In genomic region chr5:32020271-32020670, GRCh38 we compare ENCODE assay signal across 8 cellular contexts.
A peak's percentile ranks its signal among the peaks of the same experiment; 100 is the strongest.
DNase-seq lines count a peak whose midpoint lies in the region; ATAC-seq, FAIRE-seq and TF ChIP-seq lines count a peak whose summit lies in the region.

No MANE protein-coding gene starts in this region.

- H3K4ac ChIP-seq in neuronal stem cell (ENCODE audit: low read length): no peak overlapping the region

- no peak for FAIRE-seq in H54 (lab: Jason Lieb, UNC)

- H3K9ac ChIP-seq in neuronal stem cell (ENCODE audit: low read depth, low read length, poor library complexity): no peak overlapping the region

- H3K36me3 ChIP-seq in neuronal stem cell (replicated peaks in 1 of 2; ENCODE audit: control insufficient read depth in 2 of 2, insufficient read depth in 2 of 2, low read length in 2 of 2): no peaks in the 10 kb centered on the region
- H3K36me3 ChIP-seq in Peyer's patch: no peaks in the 10 kb centered on the region
- H3K36me3 ChIP-seq in GM23338 (ENCODE audit: insufficient read depth): no peaks in the 10 kb centered on the region

- no CpG with 5 or more reads among the region's 4 CpGs for WGBS in neuronal stem cell (ENCODE audit: extremely low coverage in 2 of 2, insufficient read length in 2 of 2, insufficient replicate concordance in 1 of 2), 2 donors

- H3K79me2 ChIP-seq in GM23338 (replicated peaks; ENCODE audit: insufficient read depth): no peaks in the 10 kb centered on the region

- no peak overlapping the region for H2BK12ac ChIP-seq in neuronal stem cell (ENCODE audit: low read length)

- no peak overlapping the region for H3K14ac ChIP-seq in neuronal stem cell (ENCODE audit: low read length)

- no peak overlapping the region for H2BK5ac ChIP-seq in neuronal stem cell (ENCODE audit: low read length)

- no peaks in the 10 kb centered on the region for H3K36me3 Mint-ChIP-seq in GM23338 (ENCODE audit: low read depth)

- peak overlapping the region; percentile 49 for H3K4me3 ChIP-seq in mononuclear cell (ENCODE audit: low read length)
- H3K4me3 ChIP-seq in neuronal stem cell (ENCODE audit: low read length in 2 of 2): no peak overlapping the region
- peak overlapping the region in 2 of 4 donors; percentile 13 to 20 for H3K4me3 ChIP-seq in Peyer's patch
- no peak overlapping the region for H3K4me3 ChIP-seq in GM23338

- H3K9me3 ChIP-seq in mononuclear cell (ENCODE audit: low read depth, low read length) (no peaks in the 10 kb centered on the region), neuronal stem cell (replicated peaks in 1 of 2; ENCODE audit: control insufficient read depth in 2 of 2, insufficient read depth in 1 of 2, low read depth in 1 of 2, low read length in 2 of 2) (no peaks in the 10 kb centered on the region), Peyer's patch (no peaks in the 10 kb centered on the region)

- H3K27ac ChIP-seq in neuronal stem cell (replicated peaks; ENCODE audit: low read length) (no peak overlapping the region), Peyer's patch (peak overlapping the region in 2 of 4 donors; percentile 38 to 42), GM23338 (ENCODE audit: low read depth) (no peak overlapping the region)

- no peaks in the 10 kb centered on the region for H3K27me3 ChIP-seq in mononuclear cell (ENCODE audit: insufficient read depth, low read length)
- H3K27me3 ChIP-seq in neuronal stem cell (ENCODE audit: control insufficient read depth in 3 of 3, insufficient read depth in 3 of 3, low read depth in 1 of 3, low read length in 3 of 3): no peaks in the 10 kb centered on the region
- H3K27me3 ChIP-seq in Peyer's patch: no peaks in the 10 kb centered on the region
- no peaks in the 10 kb centered on the region for H3K27me3 ChIP-seq in GM23338 (ENCODE audit: insufficient read depth)

- no peak overlapping the region for H2BK15ac ChIP-seq in neuronal stem cell (ENCODE audit: low read length)

- DNase-seq in M059J (ENCODE audit: low read depth): peak; percentile 23
- DNase-seq in H54 (ENCODE audit: insufficient read length, low spot score): no peak
- DNase-seq in neuronal stem cell (ENCODE audit: low spot score): no peak
- no peak for DNase-seq in Peyer's patch
- DNase-seq in GM23338 (ENCODE audit: low spot score): no peak

- peaks cover 38% of the 10 kb centered on the region for H3K4me1 Mint-ChIP-seq in GM23338

- H4K20me1 ChIP-seq in GM23338 (replicated peaks; ENCODE audit: insufficient read depth): no peaks in the 10 kb centered on the region

- no peak overlapping the region for H3K18ac ChIP-seq in neuronal stem cell (ENCODE audit: low read length)

- H3K4me2 ChIP-seq in neuronal stem cell (ENCODE audit: insufficient read depth, low read length, poor library complexity, severe bottlenecking) (no peak overlapping the region), GM23338 (no peak overlapping the region)

- TF ChIP-seq CTCF in Peyer's patch (IDR thresholded peaks at IDR 0.05) (no peak), GM23338 (conservative IDR thresholded peaks at IDR 0.05; ENCODE audit: low read depth in 2 of 2) (no peak)

- no peaks in the 10 kb centered on the region for H3K9me3 Mint-ChIP-seq in GM23338

- H3F3A ChIP-seq in GM23338 (replicated peaks; ENCODE audit: low read depth): no peaks in the 10 kb centered on the region; the same call in 1 of the 2 replicates

- no peak overlapping the region for H4K91ac ChIP-seq in neuronal stem cell (ENCODE audit: low read depth, low read length, poor library complexity)

- ATAC-seq in GM18868 (IDR thresholded peaks at IDR 0.05; ENCODE audit: unreplicated experiment): peak; percentile 92
- ATAC-seq in HG02571 (IDR thresholded peaks at IDR 0.05; ENCODE audit: unreplicated experiment): peak; percentile 62
- no peak for ATAC-seq in GM23338

- H3K23ac ChIP-seq in neuronal stem cell (ENCODE audit: low read depth, low read length, poor library complexity): no peak overlapping the region

- H2AFZ ChIP-seq in neuronal stem cell (ENCODE audit: low read length): no peak overlapping the region
- H2AFZ ChIP-seq in GM23338: no peak overlapping the region

- peaks cover 14% of the 10 kb centered on the region for H3K4me1 ChIP-seq in mononuclear cell (ENCODE audit: insufficient read depth, low read length)
- H3K4me1 ChIP-seq in neuronal stem cell (ENCODE audit: control insufficient read depth in 2 of 2, insufficient read depth in 1 of 2, low read depth in 1 of 2, low read length in 2 of 2): peaks cover 13 to 18% of the 10 kb centered on the region in 2 donors
- H3K4me1 ChIP-seq in Peyer's patch: no peaks in the 10 kb centered on the region
- peaks cover 31% of the 10 kb centered on the region for H3K4me1 ChIP-seq in GM23338 (ENCODE audit: insufficient read depth)

- H3K9me2 ChIP-seq in GM23338 (ENCODE audit: insufficient read depth): no peaks in the 10 kb centered on the region

- no peak overlapping the region for H3K4me3 Mint-ChIP-seq in GM23338

- H3K27me3 Mint-ChIP-seq in GM23338 (ENCODE audit: insufficient read depth, low read depth, poor library complexity): peaks cover 2% of the 10 kb centered on the region

- no peak overlapping the region for H2BK120ac ChIP-seq in neuronal stem cell (ENCODE audit: low read depth, low read length)

- H2AK5ac ChIP-seq in neuronal stem cell (ENCODE audit: low read depth, low read length): no peak overlapping the region

- no peak overlapping the region for H4K8ac ChIP-seq in neuronal stem cell (ENCODE audit: low read depth, low read length)

- no peaks in the 10 kb centered on the region for H3K79me1 ChIP-seq in neuronal stem cell (ENCODE audit: low read depth, low read length)

- TF ChIP-seq POLR2A in H54 (IDR thresholded peaks at IDR 0.05; ENCODE audit: low read depth, low read length): no peak
- no peak for TF ChIP-seq POLR2A in Peyer's patch (IDR thresholded peaks at IDR 0.05)

- H3K27ac Mint-ChIP-seq in GM23338: no peak overlapping the region

TF ChIP-seq in GM23338, 12 proteins besides CTCF, POLR2A, EP300 and RAD21 (continues in another document):
- TF ChIP-seq JUNB (IDR thresholded peaks at IDR 0.05; ENCODE audit: unreplicated experiment) (no peak), CREB1 (CRISPR knock-in tag; IDR thresholded peaks at IDR 0.05; ENCODE audit: low read depth) (no peak), ZNF331 (CRISPR knock-in tag; IDR thresholded peaks at IDR 0.05; ENCODE audit: low read depth) (no peak), ZNF462 (CRISPR knock-in tag; IDR thresholded peaks at IDR 0.05) (no peak), EZH2phosphoT487 (IDR thresholded peaks at IDR 0.05; ENCODE audit: unreplicated experiment) (no peak), ZNF114 (CRISPR knock-in tag; IDR thresholded peaks at IDR 0.05) (no peak), EZH2 (IDR thresholded peaks at IDR 0.05; ENCODE audit: low read depth, unreplicated experiment) (no peak), POLR2AphosphoS5 (IDR thresholded peaks at IDR 0.05; ENCODE audit: low read depth) (no peak)
